In genomic region chr6:77650098-77650663, GRCh38 we compare ENCODE assay signal across 8 cellular contexts.
A peak's percentile ranks its signal among the peaks of the same experiment; 100 is the strongest.
DNase-seq lines count a peak whose midpoint lies in the region; ATAC-seq and TF ChIP-seq lines count a peak whose summit lies in the region.

No MANE protein-coding gene starts in this region.

- peaks cover 3% of the 10 kb centered on the region for H3K27me3 Mint-ChIP-seq in memory B cell

- H3K27ac Mint-ChIP-seq in memory B cell: no peak overlapping the region

- no peaks in the 10 kb centered on the region for H3K4me1 Mint-ChIP-seq in memory B cell

- no peaks in the 10 kb centered on the region for H3K36me3 Mint-ChIP-seq in memory B cell

- H3K4me3 Mint-ChIP-seq in memory B cell: peak overlapping the region; percentile 25

- H3K4me3 ChIP-seq in coronary artery: peak overlapping the region; percentile 54

- peak; percentile 73 for DNase-seq in NCI-H146 treated with DMSO at 0.1 percent for 48 hours (lab: John Stamatoyannopoulos, UW; ENCODE audit: unreplicated experiment)
- DNase-seq in coronary artery (ENCODE audit: low spot score): peak; percentile 72
- no peak for DNase-seq in memory B cell (ENCODE audit: low spot score in 2 of 2)
- no peak for DNase-seq in NCI-H1092 treated with DMSO at 0.1 percent for 48 hours (lab: John Stamatoyannopoulos, UW)

- peaks cover 4% of the 10 kb centered on the region for H3K9me3 Mint-ChIP-seq in memory B cell

- peak; percentile 7 for TF ChIP-seq CTCF in coronary artery (IDR thresholded peaks at IDR 0.05)

- ATAC-seq in GM19372 (IDR thresholded peaks at IDR 0.05; ENCODE audit: low read depth, unreplicated experiment) (peak; percentile 78), memory B cell (ENCODE audit: low read depth) (peak; percentile 27), HG03280 (IDR thresholded peaks at IDR 0.05; ENCODE audit: unreplicated experiment) (no peak), HG03432 (IDR thresholded peaks at IDR 0.05; ENCODE audit: unreplicated experiment) (no peak), GM19397 (IDR thresholded peaks at IDR 0.05; ENCODE audit: unreplicated experiment) (no peak)

- H3K27ac ChIP-seq in coronary artery: no peak overlapping the region

Comparison
In these comparisons a context has a peak if more than half of its experiments do, and no peak if none do; other contexts are left out.
1. ATAC-seq: peak in GM19372 (single experiment) and memory B cell (single experiment); none in HG03280 (single experiment), HG03432 (single experiment) and GM19397 (single experiment).
2. DNase-seq: peak in NCI-H146 treated with DMSO at 0.1 percent for 48 hours (single experiment) and coronary artery (single experiment); none in memory B cell (0 of 2) and NCI-H1092 treated with DMSO at 0.1 percent for 48 hours (single experiment).